Comparison of ENCODE assay signal across 26 cellular contexts in genomic region chr15:70238917-70239316, GRCh38.
DNase-seq lines count a peak whose midpoint lies in the region; ATAC-seq, FAIRE-seq and TF ChIP-seq lines count a peak whose summit lies in the region.
"Had no signal": no experiment of that assay in that cellular context is flagged by ENCODE, and none has a peak within 500 bp of the region (broad histone marks: within the 10 kb centered on the region; RNA-seq: fewer than 3 reads in every experiment).

No MANE protein-coding gene starts in this region.

- peaks cover 24% of the 10 kb centered on the region for H3K4me1 Mint-ChIP-seq in memory B cell

- no peak overlapping the region for H3K4me3 Mint-ChIP-seq in memory B cell
- H3K4me3 Mint-ChIP-seq: B cell had no signal

- no peaks in the 10 kb centered on the region for H3K36me3 Mint-ChIP-seq in memory B cell
- H3K36me3 Mint-ChIP-seq: CD8-positive, alpha-beta memory T cell had no signal

- H3K27ac Mint-ChIP-seq in memory B cell = peak overlapping the region; percentile 56

- FAIRE-seq in GM12891 (lab: Jason Lieb, UNC) = no peak
- FAIRE-seq: GM12892 had no signal

- no peak overlapping the region for H2AFZ ChIP-seq in osteoblast (ENCODE audit: low read length)
- H2AFZ ChIP-seq: GM23248 had no signal

- no peaks in the 10 kb centered on the region for H3K9me3 ChIP-seq in gastrocnemius medialis
- H3K9me3 ChIP-seq in osteoblast (ENCODE audit: low read depth, low read length) = no peaks in the 10 kb centered on the region
- H3K9me3 ChIP-seq: MG63 had no signal

- H3K4me3 ChIP-seq in gastrocnemius medialis (no peak overlapping the region), osteoblast (ENCODE audit: insufficient read depth, low read length) (no peak overlapping the region)
- H3K4me3 ChIP-seq: GM23248, MG63 had no signal

- in situ Hi-C loops in G401 (cut with HindIII; ENCODE audit: low sequenced_read_pairs) = no loop called here
- in situ Hi-C loops in gastrocnemius medialis (cut with MboI; ENCODE audit: low sequenced_read_pairs in 4 of 4) = no loop called here

- no peaks in the 10 kb centered on the region for H4K20me1 ChIP-seq in osteoblast (ENCODE audit: insufficient read depth, low read length)

- TF ChIP-seq POLR2A in gastrocnemius medialis (IDR thresholded peaks at IDR 0.05) = no peak
- TF ChIP-seq POLR2A in GM12891 (IDR thresholded peaks at IDR 0.05; ENCODE audit: low read depth, low read length) = no peak

- no peak overlapping the region for H3K4me2 ChIP-seq in osteoblast (ENCODE audit: insufficient read depth, low read length)

- TF ChIP-seq CTCF in gastrocnemius medialis (IDR thresholded peaks at IDR 0.05 in 4 of 5, conservative IDR thresholded peaks at IDR 0.05 in 1 of 5) (no peak), osteoblast (IDR thresholded peaks at IDR 0.05; ENCODE audit: extremely low read depth, low read depth, low read length) (no peak)

- no peak overlapping the region for H3K27ac ChIP-seq in gastrocnemius medialis
- no peak overlapping the region for H3K27ac ChIP-seq in osteoblast (ENCODE audit: low read depth, low read length)
- H3K27ac ChIP-seq: C4-2B, GM23248 had no signal

- no peaks in the 10 kb centered on the region for H3K9me3 Mint-ChIP-seq in memory B cell
- H3K9me3 Mint-ChIP-seq: CD8-positive, alpha-beta memory T cell had no signal

- intact Hi-C loops in gastrocnemius medialis (cut with DNase I; ENCODE audit: low total_unique reads) = no loop called here

- no peaks in the 10 kb centered on the region for H3K79me2 ChIP-seq in osteoblast (ENCODE audit: insufficient read depth, low read length)

- H3K4me1 ChIP-seq in gastrocnemius medialis (no peaks in the 10 kb centered on the region), osteoblast (ENCODE audit: insufficient read depth, low read length) (peaks cover 38% of the 10 kb centered on the region)

- no peaks in the 10 kb centered on the region for H3K36me3 ChIP-seq in gastrocnemius medialis
- no peaks in the 10 kb centered on the region for H3K36me3 ChIP-seq in osteoblast (ENCODE audit: insufficient read depth, low read length)
- H3K36me3 ChIP-seq: MG63 had no signal

- H3K27me3 ChIP-seq in gastrocnemius medialis (no peaks in the 10 kb centered on the region), osteoblast (ENCODE audit: insufficient read depth, low read length) (no peaks in the 10 kb centered on the region)
- H3K27me3 ChIP-seq: MG63 had no signal

- no peak for ATAC-seq in memory B cell (ENCODE audit: low read depth)
- peak; percentile 74 to 86 for ATAC-seq in gastrocnemius medialis

- DNase-seq in G401 (ENCODE audit: low spot score) = peak; percentile 23
- peak; percentile 29 for DNase-seq in cerebellum (ENCODE audit: low spot score)
- DNase-seq in memory B cell (ENCODE audit: low spot score in 2 of 2) = no peak
- peak; percentile 37 to 46 for DNase-seq in gastrocnemius medialis
- no peak for DNase-seq in dermis blood vessel endothelial cell
- DNase-seq in GM12891 (ENCODE audit: insufficient read length, low spot score) = no peak
- DNase-seq in osteoblast (ENCODE audit: insufficient read length, low spot score, missing footprints) = no peak
- DNase-seq: CD8-positive, alpha-beta memory T cell; DMS 273 treated with DMSO at 0.1 percent for 48 hours; DMS79; EL; GF-D8; GM23248; H7; IMR-90; KG1; MG63; NCI-H1694; NCI-H2029 treated with DMSO at 0.1 percent for 48 hours; NCI-H2227 treated with DMSO at 0.1 percent for 48 hours; NCI-H526 treated with DMSO at 0.1 percent for 48 hours; RPMI8226; SHP77 had no signal

- no peaks in the 10 kb centered on the region for H3K27me3 Mint-ChIP-seq in memory B cell
- H3K27me3 Mint-ChIP-seq: B cell had no signal

TF ChIP-seq in GM12891, 5 proteins besides CTCF, POLR2A, EP300 and RAD21:
- TF ChIP-seq SPI1 (IDR thresholded peaks at IDR 0.05; ENCODE audit: low read depth, low read length) (no peak), POLR2AphosphoS5 (IDR thresholded peaks at IDR 0.05; ENCODE audit: low read depth, low read length) (no peak), PAX5 (IDR thresholded peaks at IDR 0.05; ENCODE audit: insufficient read depth, low read length, severe bottlenecking) (no peak), POU2F2 (IDR thresholded peaks at IDR 0.05; ENCODE audit: low read depth, low read length) (no peak), TAF1 (IDR thresholded peaks at IDR 0.05; ENCODE audit: low read depth, low read length) (no peak)

Comparison
In these comparisons a context has a peak if more than half of its experiments do, and no peak if none do; other contexts are left out.
1. DNase-seq: peak in G401 (single experiment), cerebellum (single experiment) and gastrocnemius medialis (2 of 2); none in memory B cell (0 of 2), dermis blood vessel endothelial cell (single experiment), GM12891 (single experiment) and osteoblast (single experiment).